In the genomic region with DNA sequence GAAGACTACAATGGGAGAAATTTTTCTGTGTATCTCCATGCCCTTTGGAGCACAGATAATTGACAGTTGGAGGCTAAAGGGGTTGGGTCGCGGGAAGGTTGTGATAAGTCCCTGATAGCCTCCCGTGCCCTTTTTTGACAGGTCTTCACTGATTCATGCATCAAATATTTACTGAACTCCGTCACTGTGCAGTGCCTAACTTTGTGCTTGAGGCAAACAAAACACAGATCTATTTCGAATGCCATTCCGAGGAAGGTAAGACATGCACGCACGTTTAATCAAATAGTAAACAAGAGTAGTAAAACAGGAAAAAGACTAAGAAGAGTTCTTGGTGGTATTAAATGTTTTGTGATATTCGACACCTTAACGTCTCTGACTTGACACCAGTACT, we compare ENCODE assay signal across 8 cellular contexts. TPM values are rescaled to one million over a fixed set of nuclear protein-coding genes. Genes with fewer than 3 reads are reported as not detected.
DNase-seq lines count a peak whose midpoint lies in the region; ATAC-seq and TF ChIP-seq lines count a peak whose summit lies in the region.

No MANE protein-coding gene starts in this region.

- H3K36me3 Mint-ChIP-seq in activated CD8-positive, alpha-beta T cell treated with anti-CD3 and anti-CD28 coated beads, Interleukin-2, amount 10 ng/mL, durations not matched to agents 7 days and 5 days (ENCODE audit: low read depth): peaks cover 22% of the 10 kb centered on the region

- no peaks in the 10 kb centered on the region for H3K27me3 ChIP-seq in cardiac muscle cell
- no peaks in the 10 kb centered on the region for H3K27me3 ChIP-seq in iPS-20b (ENCODE audit: insufficient read depth, low read length)

- peak overlapping the region; percentile 99 for H3K4me3 Mint-ChIP-seq in activated CD8-positive, alpha-beta T cell treated with anti-CD3 and anti-CD28 coated beads, Interleukin-2, amount 10 ng/mL, durations not matched to agents 7 days and 5 days

- ATAC-seq in left ventricle myocardium superior: no peak
- ATAC-seq in activated CD8-positive, alpha-beta T cell treated with anti-CD3 and anti-CD28 coated beads, Interleukin-2, amount 10 ng/mL, durations not matched to agents 7 days and 5 days: no peak

- peak overlapping the region; percentile 97 for H3K27ac Mint-ChIP-seq in activated CD8-positive, alpha-beta T cell treated with anti-CD3 and anti-CD28 coated beads, Interleukin-2, amount 10 ng/mL, durations not matched to agents 7 days and 5 days

- peak overlapping the region; percentile 98; the same call in 1 of the 2 replicates for H3K9ac ChIP-seq in iPS-20b (ENCODE audit: low read depth, low read length)

- H3K4me3 ChIP-seq in cardiac muscle cell (peak overlapping the region; percentile 77), iPS-20b (ENCODE audit: low read length) (peak overlapping the region; percentile 97)

- peaks cover 1% of the 10 kb centered on the region for H3K36me3 ChIP-seq in cardiac muscle cell
- peaks cover 11% of the 10 kb centered on the region; the same call in 1 of the 2 replicates for H3K36me3 ChIP-seq in iPS-20b (ENCODE audit: insufficient read depth, low read depth, low read length)

- H3K4me1 Mint-ChIP-seq in activated CD8-positive, alpha-beta T cell treated with anti-CD3 and anti-CD28 coated beads, Interleukin-2, amount 10 ng/mL, durations not matched to agents 7 days and 5 days (ENCODE audit: low read depth): peaks cover 41% of the 10 kb centered on the region

- TF ChIP-seq CTCF in cardiac muscle cell (IDR thresholded peaks at IDR 0.05; ENCODE audit: low read depth, low read length): no peak

- H3K27me3 Mint-ChIP-seq in activated CD8-positive, alpha-beta T cell treated with anti-CD3 and anti-CD28 coated beads, Interleukin-2, amount 10 ng/mL, durations not matched to agents 7 days and 5 days (ENCODE audit: low read depth): peaks cover 3% of the 10 kb centered on the region

- peak overlapping the region; percentile 94 for H3K27ac ChIP-seq in cardiac muscle cell
- H3K27ac ChIP-seq in iPS-20b (ENCODE audit: low read length): peak overlapping the region; percentile 94
- H3K27ac ChIP-seq in temporal lobe (ENCODE audit: low read depth, low read length): peak overlapping the region; percentile 42

- no peaks in the 10 kb centered on the region for H3K9me3 ChIP-seq in cardiac muscle cell (ENCODE audit: low read depth)
- no peaks in the 10 kb centered on the region for H3K9me3 ChIP-seq in iPS-20b (ENCODE audit: insufficient read depth, low read depth, low read length)

- CTCF ChIA-PET in activated CD8-positive, alpha-beta T cell treated with anti-CD3 and anti-CD28 coated beads, Interleukin-2, amount 10 ng/mL, durations not matched to agents 7 days and 5 days (lab: Charles Lee): interaction anchor here (0.7 kb wide), 1 partner anchor 54 kb away, joined by 3 read pairs; no protein-coding TSS in a partner anchor

- DNase-seq in cardiac muscle cell (ENCODE audit: low read depth in 1 of 2, low spot score in 1 of 2) (no peak), left ventricle myocardium superior (no peak), NK-92 (lab: John Stamatoyannopoulos, UW; ENCODE audit: unreplicated experiment) (no peak), NCI-H128 (lab: John Stamatoyannopoulos, UW; ENCODE audit: unreplicated experiment) (no peak), pons (ENCODE audit: low spot score) (no peak)
- DNase-seq in activated CD8-positive, alpha-beta T cell treated with anti-CD3 and anti-CD28 coated beads, Interleukin-2, amount 10 ng/mL, durations not matched to agents 7 days and 5 days: no peak

- H3K9me3 Mint-ChIP-seq in activated CD8-positive, alpha-beta T cell treated with anti-CD3 and anti-CD28 coated beads, Interleukin-2, amount 10 ng/mL, durations not matched to agents 7 days and 5 days (ENCODE audit: insufficient read depth): no peaks in the 10 kb centered on the region

- POLR2A ChIA-PET in activated CD8-positive, alpha-beta T cell treated with anti-CD3 and anti-CD28 coated beads, Interleukin-2, amount 10 ng/mL, durations not matched to agents 7 days and 5 days (lab: Charles Lee): interaction anchor here (1.3 to 1.8 kb wide), 3 partner anchors 8 to 139 kb away, joined by 3 to 10 read pairs (median 3); partner anchors contain the start of genes CDC42SE1 and VPS72

- H3K4me1 ChIP-seq in cardiac muscle cell (ENCODE audit: low read depth): peaks cover 6% of the 10 kb centered on the region
- H3K4me1 ChIP-seq in iPS-20b (ENCODE audit: insufficient read depth, low read length): no peaks in the 10 kb centered on the region; the same call in 1 of the 2 replicates

- intact Hi-C loops in left ventricle myocardium superior (cut with micrococcal nuclease): no loop called here

RNA-seq across cellular contexts. Expression of gene PIP5K1A, which starts 0.5 kb away (rescaled TPM):
- total RNA-seq in cardiac muscle cell (36.4 and 91.3 TPM in 2 replicates), left ventricle myocardium superior (41.2 TPM), temporal lobe (47.0 TPM)
- 21.6 and 28.8 TPM in 2 replicates for polyA plus RNA-seq in cardiac muscle cell
- total RNA-seq in activated CD8-positive, alpha-beta T cell treated with anti-CD3 and anti-CD28 coated beads, Interleukin-2, amount 10 ng/mL, durations not matched to agents 7 days and 5 days: 10 to 100 TPM; 64.9 to 69.2 TPM

RNA-seq across cellular contexts. Expression of gene VPS72, which starts 7.9 kb away (rescaled TPM):
- total RNA-seq in cardiac muscle cell (47.5 and 60.0 TPM in 2 replicates), left ventricle myocardium superior (40.5 TPM), temporal lobe (54.1 TPM)
- 64.7 and 82.7 TPM in 2 replicates for polyA plus RNA-seq in cardiac muscle cell
- 10 to 100 TPM; 59.8 to 61.7 TPM for total RNA-seq in activated CD8-positive, alpha-beta T cell treated with anti-CD3 and anti-CD28 coated beads, Interleukin-2, amount 10 ng/mL, durations not matched to agents 7 days and 5 days

RNA-seq across cellular contexts. Expression of gene TMOD4, which starts 22.1 kb away (rescaled TPM):
- total RNA-seq in cardiac muscle cell (0.48 TPM in 1 of 2 replicates, not detected in the other), left ventricle myocardium superior (0.62 TPM), temporal lobe (not detected)
- polyA plus RNA-seq in cardiac muscle cell: 0.44 TPM in 1 of 2 replicates, not detected in the other
- 1 to 10 TPM; 2.2 to 3.4 TPM for total RNA-seq in activated CD8-positive, alpha-beta T cell treated with anti-CD3 and anti-CD28 coated beads, Interleukin-2, amount 10 ng/mL, durations not matched to agents 7 days and 5 days

RNA-seq across cellular contexts. Expression of gene SCNM1, which starts 31.9 kb away (rescaled TPM):
- total RNA-seq in cardiac muscle cell (30.8 and 50.9 TPM in 2 replicates), left ventricle myocardium superior (19.1 TPM), temporal lobe (10.8 TPM)
- polyA plus RNA-seq in cardiac muscle cell: 66.5 and 80.7 TPM in 2 replicates
- 10 to 100 TPM; 53.0 to 55.9 TPM for total RNA-seq in activated CD8-positive, alpha-beta T cell treated with anti-CD3 and anti-CD28 coated beads, Interleukin-2, amount 10 ng/mL, durations not matched to agents 7 days and 5 days

RNA-seq across cellular contexts. Expression of gene LYSMD1, which starts 32.2 kb away (rescaled TPM):
- total RNA-seq in cardiac muscle cell: 19.7 and 26.7 TPM in 2 replicates
- 4.9 and 8.0 TPM in 2 replicates for polyA plus RNA-seq in cardiac muscle cell
- total RNA-seq in left ventricle myocardium superior: 13.0 TPM
- 1 to 10 TPM; 3.7 to 4.3 TPM for total RNA-seq in activated CD8-positive, alpha-beta T cell treated with anti-CD3 and anti-CD28 coated beads, Interleukin-2, amount 10 ng/mL, durations not matched to agents 7 days and 5 days
- 13.5 TPM for total RNA-seq in temporal lobe

Comparison
In these comparisons a context has a peak if more than half of its experiments do, and no peak if none do; other contexts are left out.
1. H3K27ac ChIP-seq: peak in every context shown above with its lines; median percentile 94 in cardiac muscle cell; 94 in iPS-20b; 42 in temporal lobe.